In genomic region chr14:49505026-49505766, GRCh38 we compare ENCODE assay signal across 19 cellular contexts.
DNase-seq lines count a peak whose midpoint lies in the region; ATAC-seq and TF ChIP-seq lines count a peak whose summit lies in the region.
"Had no signal": no experiment of that assay in that cellular context is flagged by ENCODE, and none has a peak within 500 bp of the region (broad histone marks: within the 10 kb centered on the region; RNA-seq: fewer than 3 reads in every experiment).

No MANE protein-coding gene starts in this region.

- peak overlapping the region; percentile 32; the same call in 1 of the 2 replicates for H3K4me2 ChIP-seq in DND-41 (ENCODE audit: insufficient read depth, low read length)

- DNase-seq in DND-41, result peak; percentile 35
- DNase-seq in choroid plexus epithelial cell (ENCODE audit: low read depth), result peak; percentile 1
- peak; percentile 8 for DNase-seq in non-pigmented ciliary epithelial cell (ENCODE audit: low read depth)
- DNase-seq in amygdala (lab: John Stamatoyannopoulos, UW), result no peak
- DNase-seq: activated CD4-positive, alpha-beta T cell treated with anti-CD3 and anti-CD28 coated beads, Interleukin-2, amount 10 ng/mL, durations not matched to agents 7 days and 5 days; activated naive CD4-positive, alpha-beta T cell treated with anti-CD3 and anti-CD28 coated beads, Interleukin-2, amount 50 U/mL, for 16 hours; activated T-cell treated with anti-CD3 and anti-CD28 coated beads, Interleukin-2, amount 50 U/mL, for 1 hour; C1 segment of cervical spinal cord; caudate nucleus; effector CD4-positive, alpha-beta T cell; H7; right lobe of liver; SHP77 treated with DMSO at 0.1 percent for 48 hours; substantia nigra had no signal

- H2AFZ ChIP-seq in DND-41 (ENCODE audit: low read depth, low read length), result peak overlapping the region; percentile 47

- TF ChIP-seq CTCF in DND-41 (IDR thresholded peaks at IDR 0.05; ENCODE audit: borderline replicate concordance, extremely low read depth, low read length, poor library complexity, severe bottlenecking) (no peak), choroid plexus epithelial cell (conservative IDR thresholded peaks at IDR 0.05; ENCODE audit: low read depth, low read length) (no peak)

- H3K4me3 ChIP-seq in DND-41 (ENCODE audit: low read depth in 1 of 2, low read length in 2 of 2), result no peak overlapping the region
- H3K4me3 ChIP-seq in choroid plexus epithelial cell (ENCODE audit: low read depth, low read length), result no peak overlapping the region
- H3K4me3 ChIP-seq: lung, right lobe of liver had no signal

- peaks cover 22% of the 10 kb centered on the region for H3K4me1 ChIP-seq in DND-41 (ENCODE audit: insufficient read depth, low read length)
- H3K4me1 ChIP-seq: right lobe of liver had no signal

- no peaks in the 10 kb centered on the region for H3K36me3 ChIP-seq in DND-41 (ENCODE audit: insufficient read depth, low read length)
- H3K36me3 ChIP-seq in KOPT-K1 (ENCODE audit: insufficient read depth, low read length), result no peaks in the 10 kb centered on the region
- H3K36me3 ChIP-seq: right lobe of liver had no signal

- H3K9me3 ChIP-seq in DND-41 (ENCODE audit: insufficient read depth, low read length, severe bottlenecking) (peaks cover 2% of the 10 kb centered on the region), KOPT-K1 (ENCODE audit: insufficient read depth, low read length, poor library complexity, severe bottlenecking) (no peaks in the 10 kb centered on the region)
- H3K9me3 ChIP-seq: right lobe of liver had no signal

- no peaks in the 10 kb centered on the region for H3K79me2 ChIP-seq in DND-41 (ENCODE audit: insufficient read depth, low read length)

- peaks cover 11% of the 10 kb centered on the region for H3K27me3 ChIP-seq in DND-41 (ENCODE audit: insufficient read depth, low read length, poor library complexity)
- H3K27me3 ChIP-seq: right lobe of liver had no signal

- H3K9ac ChIP-seq in DND-41 (ENCODE audit: low read depth, low read length), result no peak overlapping the region

- H4K20me1 ChIP-seq in DND-41 (ENCODE audit: insufficient read depth, low read length), result no peaks in the 10 kb centered on the region

- ATAC-seq in DND-41 (ENCODE audit: insufficient read depth, low read depth) (peak; percentile 93), GM19467 (IDR thresholded peaks at IDR 0.05; ENCODE audit: unreplicated experiment) (no peak), HG03045 (IDR thresholded peaks at IDR 0.05; ENCODE audit: unreplicated experiment) (no peak), GM18520 (IDR thresholded peaks at IDR 0.05; ENCODE audit: unreplicated experiment) (no peak)
- ATAC-seq: right lobe of liver had no signal

- H3K27ac ChIP-seq in DND-41 (ENCODE audit: low read length), result peak overlapping the region; percentile 48
- H3K27ac ChIP-seq in KOPT-K1 (ENCODE audit: low read depth, low read length, poor library complexity, severe bottlenecking), result peak overlapping the region; percentile 65
- H3K27ac ChIP-seq: right lobe of liver had no signal

Comparison
In these comparisons a context has a peak if more than half of its experiments do, and no peak if none do; other contexts are left out.
1. DNase-seq: peak in DND-41 (single experiment), choroid plexus epithelial cell (single experiment) and non-pigmented ciliary epithelial cell (single experiment); none in amygdala (0 of 56).